21 cellular contexts compared by ENCODE assay signal in genomic region chr4:99356992-99357391, GRCh38. TPM values are rescaled to one million over a fixed set of nuclear protein-coding genes. Genes with fewer than 3 reads are reported as not detected.
DNase-seq lines count a peak whose midpoint lies in the region; ATAC-seq lines count a peak whose summit lies in the region.
"Had no signal": no experiment of that assay in that cellular context is flagged by ENCODE, and none has a peak within 500 bp of the region (broad histone marks: within the 10 kb centered on the region; RNA-seq: fewer than 3 reads in every experiment).

No MANE protein-coding gene starts in this region.

- no peaks in the 10 kb centered on the region for H3K36me3 Mint-ChIP-seq in activated naive CD4-positive, alpha-beta T cell treated with anti-CD3 and anti-CD28 coated beads for 36 hours (ENCODE audit: low read depth)

- no peak for DNase-seq in anterior cingulate cortex (lab: John Stamatoyannopoulos, UW)
- DNase-seq in cardiac septum (ENCODE audit: low spot score) = no peak
- no peak for DNase-seq in central memory CD4-positive, alpha-beta T cell
- DNase-seq in activated naive CD4-positive, alpha-beta T cell treated with anti-CD3 and anti-CD28 coated beads for 36 hours = no peak
- DNase-seq: activated CD4-positive, alpha-beta memory T cell treated with anti-CD3 and anti-CD28 coated beads, Interleukin-2, amount 10 ng/mL, durations not matched to agents 7 days and 5 days; activated effector memory CD4-positive, alpha-beta T cell treated with anti-CD3 and anti-CD28 coated beads, Interleukin-2, amount 50 U/mL, for 16 hours; CD4-positive, alpha-beta memory T cell; cortex of kidney; EL; glutamatergic neuron; MM.1S; NCI-H1930; NCI-H524 treated with DMSO at 0.1 percent for 48 hours; PC-9; right cardiac atrium; stimulated activated CD8-positive, alpha-beta memory T cell treated with anti-CD3 and anti-CD28 coated beads, Interleukin-4, amount 100 ng/mL, for 48 hours had no signal

- ATAC-seq in GM18498 (IDR thresholded peaks at IDR 0.05; ENCODE audit: unreplicated experiment) (peak; percentile 88), GM19324 (IDR thresholded peaks at IDR 0.05; ENCODE audit: low FRiP score, unreplicated experiment) (peak; percentile 87), HG02610 (IDR thresholded peaks at IDR 0.05; ENCODE audit: unreplicated experiment) (peak; percentile 57), HG03175 (IDR thresholded peaks at IDR 0.05; ENCODE audit: unreplicated experiment) (peak; percentile 94)
- ATAC-seq: A549, right cardiac atrium had no signal

- H3K27me3 Mint-ChIP-seq in activated naive CD4-positive, alpha-beta T cell treated with anti-CD3 and anti-CD28 coated beads for 36 hours (ENCODE audit: low read depth) = peaks cover 7% of the 10 kb centered on the region
- H3K27me3 Mint-ChIP-seq: activated CD4-positive, alpha-beta memory T cell treated with anti-CD3 and anti-CD28 coated beads, Interleukin-2, amount 10 ng/mL, durations not matched to agents 7 days and 5 days had no signal

- H3K4me3 Mint-ChIP-seq in activated naive CD4-positive, alpha-beta T cell treated with anti-CD3 and anti-CD28 coated beads for 36 hours = no peak overlapping the region
- H3K4me3 Mint-ChIP-seq: activated CD4-positive, alpha-beta memory T cell treated with anti-CD3 and anti-CD28 coated beads, Interleukin-2, amount 10 ng/mL, durations not matched to agents 7 days and 5 days; CD4-positive, alpha-beta memory T cell had no signal

- peaks cover 4% of the 10 kb centered on the region for H3K4me1 Mint-ChIP-seq in activated naive CD4-positive, alpha-beta T cell treated with anti-CD3 and anti-CD28 coated beads for 36 hours (ENCODE audit: low read depth)

- intact Hi-C loops in cardiac septum (cut with DNase I) = no loop called here
- intact Hi-C loops in activated naive CD4-positive, alpha-beta T cell treated with anti-CD3 and anti-CD28 coated beads for 36 hours (cut with micrococcal nuclease) = no loop called here

- peaks cover 2% of the 10 kb centered on the region for H3K9me3 Mint-ChIP-seq in activated naive CD4-positive, alpha-beta T cell treated with anti-CD3 and anti-CD28 coated beads for 36 hours
- H3K9me3 Mint-ChIP-seq: activated CD4-positive, alpha-beta memory T cell treated with anti-CD3 and anti-CD28 coated beads, Interleukin-2, amount 10 ng/mL, durations not matched to agents 7 days and 5 days had no signal

- no peak overlapping the region for H3K27ac Mint-ChIP-seq in activated naive CD4-positive, alpha-beta T cell treated with anti-CD3 and anti-CD28 coated beads for 36 hours
- H3K27ac Mint-ChIP-seq: activated CD4-positive, alpha-beta memory T cell treated with anti-CD3 and anti-CD28 coated beads, Interleukin-2, amount 10 ng/mL, durations not matched to agents 7 days and 5 days; CD4-positive, alpha-beta memory T cell had no signal

- CTCF ChIA-PET in activated naive CD4-positive, alpha-beta T cell treated with anti-CD3 and anti-CD28 coated beads for 36 hours (lab: Charles Lee) = interaction anchor here (0.9 kb wide), 1 partner anchor 47 kb away, joined by 3 read pairs; no protein-coding TSS in a partner anchor

RNA-seq across cellular contexts. Expression of gene ADH1C, which starts 4.4 kb away (rescaled TPM):
- total RNA-seq in cardiac septum = 4.0 TPM
- total RNA-seq in activated naive CD4-positive, alpha-beta T cell treated with anti-CD3 and anti-CD28 coated beads for 36 hours = not detected
- total RNA-seq: activated CD4-positive, alpha-beta memory T cell treated with anti-CD3 and anti-CD28 coated beads, Interleukin-2, amount 10 ng/mL, durations not matched to agents 7 days and 5 days; CD4-positive, alpha-beta memory T cell had no signal

RNA-seq across cellular contexts. Expression of gene ADH1B, which starts 35.8 kb away (rescaled TPM):
- 12.6 TPM for total RNA-seq in cardiac septum
- not detected for total RNA-seq in activated naive CD4-positive, alpha-beta T cell treated with anti-CD3 and anti-CD28 coated beads for 36 hours
- total RNA-seq: activated CD4-positive, alpha-beta memory T cell treated with anti-CD3 and anti-CD28 coated beads, Interleukin-2, amount 10 ng/mL, durations not matched to agents 7 days and 5 days; CD4-positive, alpha-beta memory T cell; PC-9 had no signal

Comparison
In these comparisons a context has a peak if more than half of its experiments do, and no peak if none do; other contexts are left out.
1. RNA of gene ADH1B, which starts 35.8 kb away (total RNA-seq): 12.6 TPM in cardiac septum (single experiment); not detected in activated naive CD4-positive, alpha-beta T cell treated with anti-CD3 and anti-CD28 coated beads for 36 hours; every median in the first group is over 10 times any median in the second.
2. Peak in every context shown above with its lines, with median percentiles within 50 percentile points of each other: ATAC-seq.